In the genomic region with DNA sequence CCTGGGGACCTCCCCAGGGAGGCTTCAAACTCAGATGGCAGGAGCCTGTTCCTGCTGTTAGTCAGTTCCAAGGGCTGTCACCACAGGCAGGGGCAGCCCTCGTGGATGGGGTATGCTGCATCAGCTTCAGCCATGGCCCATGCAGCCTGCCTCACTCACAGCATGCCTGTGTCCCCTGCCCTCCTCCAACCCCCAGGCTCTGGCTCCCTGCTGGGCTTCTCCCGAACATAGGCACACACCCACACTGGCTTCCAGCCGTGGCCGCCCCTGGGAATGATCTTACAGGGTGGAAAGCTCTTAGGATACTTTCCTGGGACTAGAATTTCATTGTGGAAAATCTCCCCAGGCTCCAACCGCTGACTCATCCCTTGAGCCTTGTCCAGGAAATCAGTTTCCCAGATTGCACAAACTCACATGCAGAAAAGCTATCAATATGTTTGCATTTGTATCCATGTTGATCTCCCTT, we compare ENCODE assay signal across 1 cellular context.
TF ChIP-seq lines count a peak whose summit lies in the region.

No MANE protein-coding gene starts in this region.

TF ChIP-seq in GM23338, 12 proteins besides CTCF, POLR2A, EP300 and RAD21 (continued from another document):
- TF ChIP-seq ZNF462 (CRISPR knock-in tag; IDR thresholded peaks at IDR 0.05) (no peak), ETS1 (IDR thresholded peaks at IDR 0.05) (no peak)
